11 cellular contexts compared by ENCODE assay signal in genomic region chr9:86093788-86094555, GRCh38. TPM values are rescaled to one million over a fixed set of nuclear protein-coding genes. Genes with fewer than 3 reads are reported as not detected.
A peak's percentile ranks its signal among the peaks of the same experiment; 100 is the strongest.
DNase-seq lines count a peak whose midpoint lies in the region; ATAC-seq, FAIRE-seq and TF ChIP-seq lines count a peak whose summit lies in the region.
"Had no signal": no experiment of that assay in that cellular context is flagged by ENCODE, and none has a peak within 500 bp of the region (broad histone marks: within the 10 kb centered on the region; RNA-seq: fewer than 3 reads in every experiment).

No MANE protein-coding gene starts in this region.

- no peak overlapping the region for H3K4ac ChIP-seq in mesendoderm (ENCODE audit: low read depth, low read length)

- no peak for DNase-seq in GM12891 (ENCODE audit: insufficient read length, low spot score)
- no peak for DNase-seq in WTC11 (ENCODE audit: low spot score)
- DNase-seq in mesendoderm = peak; percentile 37
- DNase-seq in activated naive CD4-positive, alpha-beta T cell treated with anti-CD3 and anti-CD28 coated beads, Interleukin-2, amount 10 ng/mL, durations not matched to agents 7 days and 5 days = no peak
- no peak for DNase-seq in Karpas-422
- no peak for DNase-seq in psoas muscle
- DNase-seq: DND-41, MG63 had no signal

- H3K9me2 ChIP-seq in Karpas-422 (replicated peaks; ENCODE audit: insufficient read depth, low read length) = no peaks in the 10 kb centered on the region

- no peak for TF ChIP-seq CTCF in WTC11 (IDR thresholded peaks at IDR 0.05)
- TF ChIP-seq CTCF in psoas muscle (IDR thresholded peaks at IDR 0.05) = no peak

- TF ChIP-seq POLR2A in GM12891 (IDR thresholded peaks at IDR 0.05; ENCODE audit: low read depth, low read length) = no peak

- H2BK15ac ChIP-seq in mesendoderm (replicated peaks; ENCODE audit: low read depth) = no peak overlapping the region

- H3K4me3 ChIP-seq in mesendoderm (ENCODE audit: low read length) (no peak overlapping the region), Karpas-422 (ENCODE audit: low read length) (no peak overlapping the region), psoas muscle (no peak overlapping the region)
- H3K4me3 ChIP-seq: MG63 had no signal

- WGBS in mesendoderm (ENCODE audit: extremely low coverage, insufficient coverage, low lambda C conversion rate) = no CpG with 5 or more reads among the region's 8 CpGs
- 72 to 85% (median 79%) methylated on average over 8 of the region's 8 CpGs for WGBS in psoas muscle, 3 donors

- H2AK5ac ChIP-seq in mesendoderm (ENCODE audit: low read length) = no peak overlapping the region

- H3K4me2 ChIP-seq in mesendoderm (ENCODE audit: low read length) = no peak overlapping the region
- H3K4me2 ChIP-seq in Karpas-422 (ENCODE audit: low read depth, low read length, poor library complexity, severe bottlenecking) = no peak overlapping the region

- no peak overlapping the region for H4K5ac ChIP-seq in mesendoderm (ENCODE audit: low read length)

- H2AFZ ChIP-seq in Karpas-422 (ENCODE audit: low read length) = no peak overlapping the region

- intact Hi-C loops in psoas muscle (cut with DNase I) = no loop called here

- POLR2A ChIA-PET in WTC11 (lab: Charles Lee) = interaction anchor here (0.6 kb wide), 1 partner anchor 1539 kb away, joined by 5 read pairs; no protein-coding TSS in a partner anchor

- no peaks in the 10 kb centered on the region for H3K9me3 ChIP-seq in Karpas-422 (ENCODE audit: low read length)
- no peaks in the 10 kb centered on the region for H3K9me3 ChIP-seq in psoas muscle
- H3K9me3 ChIP-seq: MG63 had no signal

- H3K56ac ChIP-seq in mesendoderm (ENCODE audit: low read length) = no peak overlapping the region

- FAIRE-seq in GM12891 (lab: Jason Lieb, UNC) = peak; percentile 51

- peaks cover 16% of the 10 kb centered on the region for H3K79me1 ChIP-seq in mesendoderm (ENCODE audit: low read length)

- no peaks in the 10 kb centered on the region for H3K27me3 ChIP-seq in mesendoderm (ENCODE audit: insufficient read depth, low read length, poor library complexity)
- H3K27me3 ChIP-seq in Karpas-422 (ENCODE audit: low read length) = no peaks in the 10 kb centered on the region
- peaks cover 0 to 4% (median 0%) of the 10 kb centered on the region in 3 donors for H3K27me3 ChIP-seq in psoas muscle (ENCODE audit: insufficient read depth in 3 of 3, low read length in 2 of 3)
- H3K27me3 ChIP-seq: MG63 had no signal

- no peaks in the 10 kb centered on the region for H3K36me3 ChIP-seq in mesendoderm (ENCODE audit: control insufficient read depth, insufficient read depth, low read length)
- no peaks in the 10 kb centered on the region for H3K36me3 ChIP-seq in Karpas-422 (ENCODE audit: insufficient read depth, low read length)
- no peaks in the 10 kb centered on the region for H3K36me3 ChIP-seq in psoas muscle (ENCODE audit: insufficient read depth in 1 of 2, low read depth in 1 of 2)
- H3K36me3 ChIP-seq: MG63 had no signal

- no peak overlapping the region for H4K8ac ChIP-seq in mesendoderm (ENCODE audit: low read depth, low read length)

- ATAC-seq in HG03342 (IDR thresholded peaks at IDR 0.05; ENCODE audit: unreplicated experiment) (peak; percentile 42), WTC11 (peak; percentile 66), psoas muscle (no peak), GM21528 (IDR thresholded peaks at IDR 0.05; ENCODE audit: low FRiP score, unreplicated experiment) (no peak)

- H3K9ac ChIP-seq in mesendoderm (ENCODE audit: low read length) (no peak overlapping the region), Karpas-422 (ENCODE audit: low read length) (no peak overlapping the region)

- H3K79me2 ChIP-seq in mesendoderm (ENCODE audit: control insufficient read depth, insufficient read depth, low read length) (peaks cover 12% of the 10 kb centered on the region), Karpas-422 (ENCODE audit: low read length) (no peaks in the 10 kb centered on the region)

- H3K4me1 ChIP-seq in mesendoderm (ENCODE audit: control insufficient read depth, low read depth, low read length) = peaks cover 4% of the 10 kb centered on the region
- no peaks in the 10 kb centered on the region for H3K4me1 ChIP-seq in Karpas-422 (ENCODE audit: low read length)
- no peaks in the 10 kb centered on the region for H3K4me1 ChIP-seq in psoas muscle

- no peak overlapping the region for H2BK120ac ChIP-seq in mesendoderm (ENCODE audit: low read depth, low read length)

- no peak overlapping the region for H3K27ac ChIP-seq in mesendoderm (ENCODE audit: low read depth, low read length)
- no peak overlapping the region for H3K27ac ChIP-seq in Karpas-422 (ENCODE audit: low read length)
- H3K27ac ChIP-seq in psoas muscle = no peak overlapping the region

- H3K18ac ChIP-seq in mesendoderm (ENCODE audit: low read length) = no peak overlapping the region

- H3K4me1 Mint-ChIP-seq in WTC11 = peaks cover 41% of the 10 kb centered on the region
- peaks cover 8% of the 10 kb centered on the region for H3K4me1 Mint-ChIP-seq in activated naive CD4-positive, alpha-beta T cell treated with anti-CD3 and anti-CD28 coated beads, Interleukin-2, amount 10 ng/mL, durations not matched to agents 7 days and 5 days

- H3K36me3 Mint-ChIP-seq in WTC11 = peaks cover 29% of the 10 kb centered on the region
- no peaks in the 10 kb centered on the region for H3K36me3 Mint-ChIP-seq in activated naive CD4-positive, alpha-beta T cell treated with anti-CD3 and anti-CD28 coated beads, Interleukin-2, amount 10 ng/mL, durations not matched to agents 7 days and 5 days

- no peak overlapping the region for H3K23ac ChIP-seq in mesendoderm (ENCODE audit: low read length)

- H3K9me3 Mint-ChIP-seq in WTC11 = peaks cover 17% of the 10 kb centered on the region
- no peaks in the 10 kb centered on the region for H3K9me3 Mint-ChIP-seq in activated naive CD4-positive, alpha-beta T cell treated with anti-CD3 and anti-CD28 coated beads, Interleukin-2, amount 10 ng/mL, durations not matched to agents 7 days and 5 days
- H3K9me3 Mint-ChIP-seq: central memory CD8-positive, alpha-beta T cell had no signal

- peak overlapping the region; percentile 28; the same call in 1 of the 2 replicates for H3K27ac Mint-ChIP-seq in WTC11
- no peak overlapping the region for H3K27ac Mint-ChIP-seq in activated naive CD4-positive, alpha-beta T cell treated with anti-CD3 and anti-CD28 coated beads, Interleukin-2, amount 10 ng/mL, durations not matched to agents 7 days and 5 days

- peaks cover 7% of the 10 kb centered on the region for H3K27me3 Mint-ChIP-seq in WTC11 (ENCODE audit: low read depth)
- peaks cover 52% of the 10 kb centered on the region for H3K27me3 Mint-ChIP-seq in activated naive CD4-positive, alpha-beta T cell treated with anti-CD3 and anti-CD28 coated beads, Interleukin-2, amount 10 ng/mL, durations not matched to agents 7 days and 5 days

- H2BK5ac ChIP-seq in mesendoderm (ENCODE audit: low read length) = no peak overlapping the region

- CTCF ChIA-PET in WTC11 (lab: Charles Lee) = interaction anchor here (2.2 kb wide), 1 partner anchor 108 kb away, joined by 6 read pairs; no protein-coding TSS in a partner anchor
- CTCF ChIA-PET in activated naive CD4-positive, alpha-beta T cell treated with anti-CD3 and anti-CD28 coated beads, Interleukin-2, amount 10 ng/mL, durations not matched to agents 7 days and 5 days (lab: Charles Lee) = no interaction called here

- H3K4me3 Mint-ChIP-seq in WTC11 = no peak overlapping the region
- no peak overlapping the region for H3K4me3 Mint-ChIP-seq in activated naive CD4-positive, alpha-beta T cell treated with anti-CD3 and anti-CD28 coated beads, Interleukin-2, amount 10 ng/mL, durations not matched to agents 7 days and 5 days
- H3K4me3 Mint-ChIP-seq: central memory CD8-positive, alpha-beta T cell had no signal

- H4K20me1 ChIP-seq in Karpas-422 (ENCODE audit: insufficient read depth, low read depth, low read length) = no peaks in the 10 kb centered on the region

TF ChIP-seq in GM12891, 5 proteins besides CTCF, POLR2A, EP300 and RAD21:
- TF ChIP-seq TAF1 (IDR thresholded peaks at IDR 0.05; ENCODE audit: low read depth, low read length) = no peak
- TF ChIP-seq SPI1 (IDR thresholded peaks at IDR 0.05; ENCODE audit: low read depth, low read length) = peak; percentile 83

TF ChIP-seq in WTC11, 78 proteins besides CTCF, POLR2A, EP300 and RAD21:
- TF ChIP-seq GABPB1 (CRISPR knock-in tag; IDR thresholded peaks at IDR 0.05) = peak; percentile 57; the same call in 1 of the 2 replicates
- TF ChIP-seq ZNF671 (CRISPR knock-in tag; IDR thresholded peaks at IDR 0.05) = no peak

RNA-seq across cellular contexts. Expression of gene GOLM1, which starts 5.4 kb away (rescaled TPM):
- 14.5 TPM for polyA plus RNA-seq in GM12891 (2012; ENCODE audit: low read depth, missing spikeins)
- total RNA-seq in WTC11 (2021) (75.1 to 81.8 TPM (median 77.3 TPM) in 3 replicates), psoas muscle (1 to 10 TPM; 2.6 to 7.0 (median 3.5) TPM)
- polyA plus RNA-seq in mesendoderm (2013, experiment 1 of 2) = 48.5 TPM
- polyA plus RNA-seq in mesendoderm (2013, experiment 2 of 2) = 50.3 TPM
- total RNA-seq in Karpas-422 (2014; rRNA removed; shearing (Covaris generic); ENCODE audit: low replicate concordance) = not detected in 2 replicates
- 1 to 10 TPM; 3.4 to 4.6 (median 3.6) TPM for polyA plus RNA-seq in psoas muscle

Comparison
In these comparisons a context has a peak if more than half of its experiments do, and no peak if none do; other contexts are left out.
1. ATAC-seq: peak in HG03342 (single experiment) and WTC11 (single experiment); none in psoas muscle (0 of 4) and GM21528 (single experiment).